In the genomic region with DNA sequence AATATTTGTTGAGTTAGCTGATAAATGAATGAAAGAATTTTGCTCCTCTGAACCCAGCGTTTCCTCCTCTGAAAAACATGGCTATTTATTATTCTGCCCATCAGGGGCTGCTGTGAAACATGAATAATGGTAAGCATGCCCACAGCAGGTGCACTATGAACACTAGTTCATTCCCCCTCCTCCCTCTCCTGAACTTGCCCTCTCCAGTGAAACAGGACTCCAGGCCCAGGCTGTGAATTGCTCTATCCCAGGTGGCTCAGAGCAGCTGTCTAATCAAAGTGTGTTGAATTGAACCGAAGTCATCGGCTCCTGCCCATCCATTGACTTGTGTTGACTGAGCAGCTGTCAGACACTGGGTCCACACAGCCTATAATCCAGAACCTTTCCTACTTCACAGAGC, we compare ENCODE assay signal across 15 cellular contexts.
A peak's percentile ranks its signal among the peaks of the same experiment; 100 is the strongest.
DNase-seq lines count a peak whose midpoint lies in the region; ATAC-seq lines count a peak whose summit lies in the region.
"Had no signal": no experiment of that assay in that cellular context is flagged by ENCODE, and none has a peak within 500 bp of the region (broad histone marks: within the 10 kb centered on the region; RNA-seq: fewer than 3 reads in every experiment).

No MANE protein-coding gene starts in this region.

- DNase-seq in DMS 273 treated with DMSO at 0.1 percent for 48 hours (lab: John Stamatoyannopoulos, UW) (peak; percentile 49), NCI-H146 treated with DMSO at 0.1 percent for 48 hours (lab: John Stamatoyannopoulos, UW; ENCODE audit: unreplicated experiment) (peak; percentile 89), NCI-H510A treated with DMSO at 0.1 percent for 48 hours (lab: John Stamatoyannopoulos, UW) (peak; percentile 81), islet precursor cell (peak; percentile 36), AG08396 (ENCODE audit: low spot score) (no peak)
- no peak for DNase-seq in effector CD8-positive, alpha-beta T cell (lab: John Stamatoyannopoulos, UW)
- no peak for DNase-seq in stimulated activated naive CD4-positive, alpha-beta T cell (lab: John Stamatoyannopoulos, UW)
- DNase-seq: activated CD4-positive, alpha-beta T cell treated with anti-CD3 and anti-CD28 coated beads, Interleukin-2, amount 50 U/mL, for 1 hour; Caco-2; NCI-H226; posterior cingulate gyrus; transverse colon had no signal

- no peak for ATAC-seq in HG03565 (IDR thresholded peaks at IDR 0.05; ENCODE audit: unreplicated experiment)
- ATAC-seq: A549; activated T-helper 17 cell treated with anti-CD3 and anti-CD28 coated beads, Interleukin-2, amount 50 U/mL, for 72 hours had no signal

Comparison
In these comparisons a context has a peak if more than half of its experiments do, and no peak if none do; other contexts are left out.
1. DNase-seq: peak in DMS 273 treated with DMSO at 0.1 percent for 48 hours (single experiment), NCI-H146 treated with DMSO at 0.1 percent for 48 hours (single experiment), NCI-H510A treated with DMSO at 0.1 percent for 48 hours (single experiment) and islet precursor cell (single experiment); none in AG08396 (single experiment), effector CD8-positive, alpha-beta T cell (single experiment) and stimulated activated naive CD4-positive, alpha-beta T cell (0 of 6).